ENCODE assay signal across 7 cellular contexts in the genomic region with DNA sequence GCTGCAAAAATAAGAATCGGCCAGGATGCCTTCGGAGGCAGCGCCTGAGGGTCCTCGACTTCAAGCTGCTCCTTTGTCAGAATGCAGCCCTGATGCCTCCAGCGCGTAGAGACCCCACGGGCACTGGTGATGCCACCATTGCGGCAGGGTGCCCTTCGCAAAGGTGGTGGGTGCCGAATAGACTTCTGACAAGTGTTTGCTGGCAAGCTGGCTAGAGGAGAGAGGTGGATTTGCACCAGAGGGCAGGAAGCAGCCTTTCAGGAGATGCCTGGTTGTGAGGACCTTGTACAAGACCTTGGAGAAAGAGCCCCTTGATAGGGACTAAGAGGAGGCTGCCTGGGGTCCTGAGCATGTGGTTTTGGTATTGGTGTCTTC.
DNase-seq lines count a peak whose midpoint lies in the region; ATAC-seq and TF ChIP-seq lines count a peak whose summit lies in the region.

No MANE protein-coding gene starts in this region.

- H3K4me3 ChIP-seq in esophagus muscularis mucosa (peak overlapping the region; percentile 64 to 79 (median 66)), smooth muscle cell (peak overlapping the region; percentile 39)

- H4K20me1 ChIP-seq in smooth muscle cell (ENCODE audit: low read depth), result peaks cover 97% of the 10 kb centered on the region

- H3K36me3 ChIP-seq in esophagus muscularis mucosa, result no peaks in the 10 kb centered on the region
- H3K36me3 ChIP-seq in smooth muscle cell (ENCODE audit: low read depth), result no peaks in the 10 kb centered on the region

- no peaks in the 10 kb centered on the region for H3K9me3 ChIP-seq in esophagus muscularis mucosa
- no peaks in the 10 kb centered on the region for H3K9me3 ChIP-seq in smooth muscle cell (replicated peaks; ENCODE audit: low read depth)

- intact Hi-C loops in esophagus muscularis mucosa (cut with DNase I), result no loop called here

- DNase-seq in NAMALWA (ENCODE audit: low spot score) (peak; percentile 22), esophagus muscularis mucosa (ENCODE audit: extremely low spot score) (no peak), smooth muscle cell (lab: John Stamatoyannopoulos, UW; ENCODE audit: unreplicated experiment) (no peak), T-helper 9 cell (no peak), NCI-H2171 treated with DMSO at 0.1 percent for 48 hours (lab: John Stamatoyannopoulos, UW) (no peak), islet precursor cell (no peak)

- H3K27me3 ChIP-seq in esophagus muscularis mucosa, result no peaks in the 10 kb centered on the region
- H3K27me3 ChIP-seq in smooth muscle cell (ENCODE audit: low read depth), result no peaks in the 10 kb centered on the region

- H3K79me2 ChIP-seq in smooth muscle cell (ENCODE audit: low read depth), result peaks cover 51% of the 10 kb centered on the region

- peaks cover 84 to 96% (median 95%) of the 10 kb centered on the region in 4 donors for H3K4me1 ChIP-seq in esophagus muscularis mucosa
- peaks cover 34% of the 10 kb centered on the region for H3K4me1 ChIP-seq in smooth muscle cell (ENCODE audit: low read depth)

- peaks cover 5% of the 10 kb centered on the region for H3F3A ChIP-seq in smooth muscle cell (ENCODE audit: low read depth)

- TF ChIP-seq POLR2A in esophagus muscularis mucosa (IDR thresholded peaks at IDR 0.05; ENCODE audit: low read depth), result no peak

- no peak overlapping the region for H2AFZ ChIP-seq in smooth muscle cell (ENCODE audit: low read depth)

- H3K27ac ChIP-seq in esophagus muscularis mucosa (replicated peaks in 1 of 4), result peak overlapping the region; percentile 78 to 91 (median 82)
- no peak overlapping the region for H3K27ac ChIP-seq in smooth muscle cell (ENCODE audit: low read depth)

- H3K4me2 ChIP-seq in smooth muscle cell, result peak overlapping the region; percentile 97

- TF ChIP-seq CTCF in esophagus muscularis mucosa (IDR thresholded peaks at IDR 0.05) (no peak), smooth muscle cell (IDR thresholded peaks at IDR 0.05; ENCODE audit: borderline replicate concordance, insufficient read depth, poor library complexity, severe bottlenecking) (no peak)

- no peak overlapping the region for H3K9ac ChIP-seq in smooth muscle cell (ENCODE audit: low read depth)

- TF ChIP-seq EP300 in esophagus muscularis mucosa (IDR thresholded peaks at IDR 0.05), result no peak

- WGBS in esophagus muscularis mucosa, result 83% methylated on average over 6 of the region's 10 CpGs
- WGBS in smooth muscle cell (ENCODE audit: low lambda C conversion rate), result 84% methylated on average over 10 of the region's 10 CpGs

- ATAC-seq in GM21390 (IDR thresholded peaks at IDR 0.05; ENCODE audit: unreplicated experiment), result peak; percentile 0
